28 cellular contexts compared by ENCODE assay signal in genomic region chr15:75782926-75783325, GRCh38.
"Had no signal": no experiment of that assay in that cellular context is flagged by ENCODE, and none has a peak within 500 bp of the region (broad histone marks: within the 10 kb centered on the region; RNA-seq: fewer than 3 reads in every experiment).

No MANE protein-coding gene starts in this region.

- H3K36me3 ChIP-seq: gastroesophageal sphincter, heart left ventricle, left lung, prostate gland, right atrium auricular region, tibial artery, upper lobe of left lung, uterus had no signal

- H3K4me3 Mint-ChIP-seq: naive thymus-derived CD4-positive, alpha-beta T cell; nephron progenitor cell had no signal

- H3K79me2 ChIP-seq: hepatocyte, parathyroid adenoma had no signal

- H3K4me1 Mint-ChIP-seq: naive thymus-derived CD4-positive, alpha-beta T cell had no signal

- H3K9me3 ChIP-seq: gastroesophageal sphincter, heart left ventricle, left lung, prostate gland, right atrium auricular region, testis, tibial artery, upper lobe of left lung, uterus had no signal

- H3K4me3 ChIP-seq: dorsolateral prefrontal cortex, gastroesophageal sphincter, heart left ventricle, hepatocyte, left lung, prostate gland, right atrium auricular region, smooth muscle cell, testis, tibial artery, upper lobe of left lung, uterus had no signal

- DNase-seq: central memory CD4-positive, alpha-beta T cell; effector CD4-positive, alpha-beta T cell; foreskin fibroblast; heart left ventricle; kidney; left lung; mesenchymal stem cell; midbrain; nephron progenitor cell; occipital lobe; stimulated activated CD4-positive, alpha-beta T cell treated with anti-CD3 and anti-CD28 coated beads, Interleukin-2, amount 100 ng/mL, for 24 hours; stimulated activated naive CD4-positive, alpha-beta T cell; substantia nigra; testis; upper lobe of left lung; uterus had no signal

- H3K27ac Mint-ChIP-seq: naive thymus-derived CD4-positive, alpha-beta T cell; nephron progenitor cell had no signal

- H3K27me3 ChIP-seq: hepatocyte, right atrium auricular region, testis, upper lobe of left lung, uterus had no signal

- H2AFZ ChIP-seq: hepatocyte, parathyroid adenoma had no signal

- ATAC-seq: esophagus mucosa; gastroesophageal sphincter; heart left ventricle; left lung; naive thymus-derived CD4-positive, alpha-beta T cell; sciatic nerve had no signal

- H3K4me1 ChIP-seq: gastroesophageal sphincter, heart left ventricle, left lung, parathyroid adenoma, prostate gland, right atrium auricular region, testis, tibial artery, upper lobe of left lung, uterus had no signal

- H3K9ac ChIP-seq: parathyroid adenoma had no signal

- H3K36me3 Mint-ChIP-seq: naive thymus-derived CD4-positive, alpha-beta T cell had no signal

- H3K4me2 ChIP-seq: hepatocyte, smooth muscle cell had no signal

- H3K9me3 Mint-ChIP-seq: naive thymus-derived CD4-positive, alpha-beta T cell; nephron progenitor cell had no signal

- H3K27ac ChIP-seq: dorsolateral prefrontal cortex, epithelial cell of prostate, gastroesophageal sphincter, heart left ventricle, hepatocyte, left lung, parathyroid adenoma, prostate gland, right atrium auricular region, testis, tibial artery, upper lobe of left lung, uterus had no signal
